Comparison of ENCODE assay signal across 1 cellular context in the genomic region with DNA sequence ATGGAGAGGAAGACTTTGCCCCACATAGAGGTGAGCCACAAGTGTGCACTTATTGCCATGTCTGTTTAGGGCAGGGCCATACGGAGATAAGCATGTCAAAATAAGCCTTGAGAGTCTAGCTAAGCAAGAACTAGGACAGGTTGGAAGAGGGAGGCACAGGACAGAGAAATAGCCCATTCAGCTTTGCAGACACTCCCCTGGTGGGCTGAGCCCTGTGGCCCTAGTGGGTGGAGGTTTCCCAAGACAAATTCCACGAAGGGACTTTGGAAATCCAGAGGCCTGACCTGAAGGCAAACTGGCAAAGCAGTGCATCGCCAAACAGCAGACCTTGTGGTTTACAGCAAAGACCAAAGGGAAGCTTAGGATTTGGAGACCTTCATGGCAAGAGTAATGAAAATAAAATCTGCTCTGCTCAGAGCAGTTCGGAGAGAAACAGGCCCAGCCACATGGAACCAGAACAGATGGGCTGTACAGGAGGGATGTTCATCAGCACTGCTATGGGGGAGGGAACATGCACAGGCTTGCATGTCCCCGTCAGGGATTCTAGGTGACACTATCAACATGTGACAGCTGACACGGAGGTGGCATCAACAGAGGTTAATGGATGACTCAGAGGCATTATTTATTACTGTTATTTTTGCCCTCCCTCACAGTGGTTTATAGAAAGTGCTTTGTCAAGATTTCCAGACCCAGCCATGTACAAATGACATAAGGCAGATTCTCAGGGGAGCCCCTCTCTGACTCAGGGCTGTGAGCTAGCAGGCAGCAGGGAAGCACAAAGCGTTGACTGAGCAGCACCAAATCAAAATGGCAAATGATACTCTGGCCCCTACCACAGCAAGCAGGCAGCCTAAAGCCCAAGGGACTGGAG.
TF ChIP-seq lines count a peak whose summit lies in the region.

No MANE protein-coding gene starts in this region.

TF ChIP-seq in IMR-90, 13 proteins besides CTCF, POLR2A, EP300 and RAD21:
- TF ChIP-seq FOS (IDR thresholded peaks at IDR 0.05; ENCODE audit: low read depth, low read length) (peak; percentile 69), MAZ (IDR thresholded peaks at IDR 0.05; ENCODE audit: borderline replicate concordance, low read depth, low read length) (no peak), BHLHE40 (IDR thresholded peaks at IDR 0.05; ENCODE audit: low read depth, low read length) (peak; percentile 49), MAFK (IDR thresholded peaks at IDR 0.05; ENCODE audit: low read depth, low read length) (0 out of 2 replicates have a peak, but pooled peaks have one; percentile 16)
- TF ChIP-seq, protein P1, sequence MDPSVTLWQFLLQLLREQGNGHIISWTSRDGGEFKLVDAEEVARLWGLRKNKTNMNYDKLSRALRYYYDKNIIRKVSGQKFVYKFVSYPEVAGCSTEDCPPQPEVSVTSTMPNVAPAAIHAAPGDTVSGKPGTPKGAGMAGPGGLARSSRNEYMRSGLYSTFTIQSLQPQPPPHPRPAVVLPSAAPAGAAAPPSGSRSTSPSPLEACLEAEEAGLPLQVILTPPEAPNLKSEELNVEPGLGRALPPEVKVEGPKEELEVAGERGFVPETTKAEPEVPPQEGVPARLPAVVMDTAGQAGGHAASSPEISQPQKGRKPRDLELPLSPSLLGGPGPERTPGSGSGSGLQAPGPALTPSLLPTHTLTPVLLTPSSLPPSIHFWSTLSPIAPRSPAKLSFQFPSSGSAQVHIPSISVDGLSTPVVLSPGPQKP (IDR thresholded peaks at IDR 0.05; ENCODE audit: borderline replicate concordance, low read depth, low read length), result no peak
- TF ChIP-seq, protein P2, sequence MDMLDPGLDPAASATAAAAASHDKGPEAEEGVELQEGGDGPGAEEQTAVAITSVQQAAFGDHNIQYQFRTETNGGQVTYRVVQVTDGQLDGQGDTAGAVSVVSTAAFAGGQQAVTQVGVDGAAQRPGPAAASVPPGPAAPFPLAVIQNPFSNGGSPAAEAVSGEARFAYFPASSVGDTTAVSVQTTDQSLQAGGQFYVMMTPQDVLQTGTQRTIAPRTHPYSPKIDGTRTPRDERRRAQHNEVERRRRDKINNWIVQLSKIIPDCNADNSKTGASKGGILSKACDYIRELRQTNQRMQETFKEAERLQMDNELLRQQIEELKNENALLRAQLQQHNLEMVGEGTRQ (IDR thresholded peaks at IDR 0.05; ENCODE audit: low read depth, low read length), result 0 out of 2 replicates have a peak, but pooled peaks have one; percentile 31
